22 cellular contexts compared by ENCODE assay signal in genomic region chr6:11492444-11493300, GRCh38. TPM values are rescaled to one million over a fixed set of nuclear protein-coding genes. Genes with fewer than 3 reads are reported as not detected.
DNase-seq lines count a peak whose midpoint lies in the region; ATAC-seq, FAIRE-seq and TF ChIP-seq lines count a peak whose summit lies in the region.
"Had no signal": no experiment of that assay in that cellular context is flagged by ENCODE, and none has a peak within 500 bp of the region (broad histone marks: within the 10 kb centered on the region; RNA-seq: fewer than 3 reads in every experiment).

No MANE protein-coding gene starts in this region.

- TF ChIP-seq EP300 in HepG2 (IDR thresholded peaks at IDR 0.05; ENCODE audit: low read depth in 2 of 2, low read length in 2 of 2) = no peak
- no peak for TF ChIP-seq EP300 in HepG2 (CRISPR knock-in tag; IDR thresholded peaks at IDR 0.05; ENCODE audit: borderline replicate concordance)
- no peak for TF ChIP-seq EP300 in sigmoid colon (IDR thresholded peaks at IDR 0.05)

- no peak overlapping the region for H3K27ac ChIP-seq in HepG2 (ENCODE audit: extremely low read length, insufficient read depth, low read length)
- H3K27ac ChIP-seq in right lobe of liver = no peak overlapping the region
- H3K27ac ChIP-seq in Karpas-422 (ENCODE audit: low read length) = no peak overlapping the region
- no peak overlapping the region for H3K27ac ChIP-seq in astrocyte (ENCODE audit: low read depth, low read length)
- no peak overlapping the region for H3K27ac ChIP-seq in sigmoid colon
- H3K27ac ChIP-seq in PC-9 = no peak overlapping the region
- H3K27ac ChIP-seq: cardiac muscle cell, ovary, transverse colon had no signal

- H3K4me1 ChIP-seq in HepG2 (ENCODE audit: insufficient read depth, low read length) (peaks cover 61% of the 10 kb centered on the region), right lobe of liver (peaks cover 0 to 4% (median 0%) of the 10 kb centered on the region in 4 donors), Karpas-422 (ENCODE audit: low read length) (peaks cover 42% of the 10 kb centered on the region), astrocyte (ENCODE audit: insufficient read depth, low read length) (no peaks in the 10 kb centered on the region), sigmoid colon (peaks cover 0 to 12% (median 5%) of the 10 kb centered on the region in 4 donors), PC-9 (replicated peaks; ENCODE audit: insufficient read depth) (peaks cover 12% of the 10 kb centered on the region)

- peaks cover 16% of the 10 kb centered on the region for H3K4me1 Mint-ChIP-seq in astrocyte (ENCODE audit: low read depth, unreplicated experiment)
- H3K4me1 Mint-ChIP-seq in natural killer cell treated with Interleukin-12 subunit alpha and Interleukin-12 subunit beta and Interleukin-15 and Interleukin-18, amount 100 ng/mL, for 72 hours (ENCODE audit: low read depth in 2 of 2) = peaks cover 0 to 8% of the 10 kb centered on the region in 2 donors

- DNase-seq in HepG2 (ENCODE audit: low spot score) (no peak), right lobe of liver (no peak), Karpas-422 (no peak), astrocyte (ENCODE audit: low read depth) (peak; percentile 26), sigmoid colon (no peak), PC-9 (no peak)
- DNase-seq in natural killer cell treated with Interleukin-12 subunit alpha and Interleukin-12 subunit beta and Interleukin-15 and Interleukin-18, amount 100 ng/mL, for 72 hours (ENCODE audit: low spot score) = no peak
- DNase-seq: activated CD4-positive, alpha-beta T cell treated with anti-CD3 and anti-CD28 coated beads, Interleukin-2, amount 10 ng/mL, durations not matched to agents 24 days and 14 days; activated naive CD8-positive, alpha-beta T cell treated with anti-CD3 and anti-CD28 coated beads for 36 hours; activated T-cell treated with anti-CD3 and anti-CD28 coated beads for 4 hours; effector CD4-positive, alpha-beta T cell; NCI-H1105; NCI-H2171; NK-92 treated with Interleukin-12 subunit alpha and Interleukin-12 subunit beta, amount 100 ng/mL, for 24 hours; ovary; small intestine; stimulated activated naive CD4-positive, alpha-beta T cell; T1000; transverse colon had no signal

- POLR2A ChIA-PET in HepG2 (lab: Yijun Ruan, JAX) = no interaction called here
- POLR2A ChIA-PET in PC-9 (lab: Charles Lee; ENCODE audit: unreplicated experiment) = interaction anchor here (0.6 kb wide), 1 partner anchor 59 kb away, joined by 5 read pairs; no protein-coding TSS in a partner anchor

- H3K9ac ChIP-seq in HepG2 (ENCODE audit: insufficient read depth, low read depth, low read length) = no peak overlapping the region
- H3K9ac ChIP-seq in Karpas-422 (ENCODE audit: low read length) = no peak overlapping the region
- no peak overlapping the region for H3K9ac ChIP-seq in astrocyte (ENCODE audit: low read length)

- TF ChIP-seq CTCF in HepG2 (CRISPR knock-in tag; IDR thresholded peaks at IDR 0.05) = no peak
- no peak for TF ChIP-seq CTCF in right lobe of liver (IDR thresholded peaks at IDR 0.05)
- TF ChIP-seq CTCF in astrocyte (IDR thresholded peaks at IDR 0.05; ENCODE audit: insufficient read depth, low read depth, low read length) = no peak
- no peak for TF ChIP-seq CTCF in sigmoid colon (IDR thresholded peaks at IDR 0.05)
- no peak for TF ChIP-seq CTCF in PC-9 (conservative IDR thresholded peaks at IDR 0.05)

- H2AFZ ChIP-seq in HepG2 (ENCODE audit: low read length) (peak overlapping the region; percentile 35), Karpas-422 (ENCODE audit: low read length) (no peak overlapping the region), astrocyte (ENCODE audit: low read depth, low read length) (no peak overlapping the region), PC-9 (no peak overlapping the region)

- H3K36me3 ChIP-seq in HepG2 (replicated peaks in 1 of 2; ENCODE audit: control insufficient read depth in 1 of 2, insufficient read depth in 2 of 2, low read length in 2 of 2) (no peaks in the 10 kb centered on the region), right lobe of liver (no peaks in the 10 kb centered on the region), Karpas-422 (ENCODE audit: insufficient read depth, low read length) (no peaks in the 10 kb centered on the region), astrocyte (ENCODE audit: insufficient read depth, low read length) (no peaks in the 10 kb centered on the region), sigmoid colon (no peaks in the 10 kb centered on the region), PC-9 (ENCODE audit: low read depth) (no peaks in the 10 kb centered on the region)
- H3K36me3 ChIP-seq: cardiac muscle cell, ovary, transverse colon had no signal

- no peak overlapping the region for H3K27ac Mint-ChIP-seq in astrocyte (ENCODE audit: unreplicated experiment)
- H3K27ac Mint-ChIP-seq in natural killer cell treated with Interleukin-12 subunit alpha and Interleukin-12 subunit beta and Interleukin-15 and Interleukin-18, amount 100 ng/mL, for 72 hours = no peak overlapping the region
- H3K27ac Mint-ChIP-seq: activated CD4-positive, alpha-beta T cell treated with anti-CD3 and anti-CD28 coated beads, Interleukin-2, amount 10 ng/mL, durations not matched to agents 24 days and 14 days; activated naive CD8-positive, alpha-beta T cell treated with anti-CD3 and anti-CD28 coated beads for 36 hours had no signal

- H3K9me3 ChIP-seq in HepG2 (ENCODE audit: low read length) = no peaks in the 10 kb centered on the region
- no peaks in the 10 kb centered on the region for H3K9me3 ChIP-seq in right lobe of liver
- H3K9me3 ChIP-seq in Karpas-422 (ENCODE audit: low read length) = no peaks in the 10 kb centered on the region
- H3K9me3 ChIP-seq in astrocyte (ENCODE audit: insufficient read depth, low read depth, low read length) = no peaks in the 10 kb centered on the region
- H3K9me3 ChIP-seq in sigmoid colon = no peaks in the 10 kb centered on the region
- H3K9me3 ChIP-seq in PC-9 (ENCODE audit: insufficient read depth, low read depth) = no peaks in the 10 kb centered on the region
- H3K9me3 ChIP-seq: ovary, transverse colon had no signal

- TF ChIP-seq POLR2A in HepG2 (IDR thresholded peaks at IDR 0.05; ENCODE audit: insufficient read depth in 1 of 2, low read depth in 2 of 2, low read length in 2 of 2) (no peak), right lobe of liver (IDR thresholded peaks at IDR 0.05) (no peak), sigmoid colon (IDR thresholded peaks at IDR 0.05) (no peak)

- no TSS peak for BruUV-seq in HepG2 (replicated peaks; lab: Mats Ljungman, UMichigan)
- BruUV-seq in PC-9 (replicated peaks; lab: Mats Ljungman, UMichigan) = no TSS peak

- H3K4me2 ChIP-seq in HepG2 (ENCODE audit: low read depth, low read length) = no peak overlapping the region
- H3K4me2 ChIP-seq in Karpas-422 (ENCODE audit: low read depth, low read length, poor library complexity, severe bottlenecking) = peak overlapping the region; percentile 31
- H3K4me2 ChIP-seq in astrocyte (ENCODE audit: low read length) = no peak overlapping the region
- H3K4me2 ChIP-seq in PC-9 = no peak overlapping the region

- no peak for TF ChIP-seq RAD21 in HepG2 (CRISPR knock-in tag; IDR thresholded peaks at IDR 0.05)

- H3K27me3 ChIP-seq in HepG2 (ENCODE audit: control insufficient read depth in 1 of 2, insufficient read depth in 2 of 2, low read length in 2 of 2) = no peaks in the 10 kb centered on the region
- no peaks in the 10 kb centered on the region for H3K27me3 ChIP-seq in right lobe of liver
- no peaks in the 10 kb centered on the region for H3K27me3 ChIP-seq in Karpas-422 (ENCODE audit: low read length)
- no peaks in the 10 kb centered on the region for H3K27me3 ChIP-seq in astrocyte (ENCODE audit: insufficient read depth, low read length)
- no peaks in the 10 kb centered on the region for H3K27me3 ChIP-seq in sigmoid colon
- no peaks in the 10 kb centered on the region for H3K27me3 ChIP-seq in PC-9 (ENCODE audit: insufficient read depth, low read depth)
- H3K27me3 ChIP-seq: cardiac muscle cell, ovary, transverse colon had no signal

- no peaks in the 10 kb centered on the region for H3K9me3 Mint-ChIP-seq in astrocyte (ENCODE audit: unreplicated experiment)
- no peaks in the 10 kb centered on the region for H3K9me3 Mint-ChIP-seq in natural killer cell treated with Interleukin-12 subunit alpha and Interleukin-12 subunit beta and Interleukin-15 and Interleukin-18, amount 100 ng/mL, for 72 hours
- H3K9me3 Mint-ChIP-seq: activated CD4-positive, alpha-beta T cell treated with anti-CD3 and anti-CD28 coated beads, Interleukin-2, amount 10 ng/mL, durations not matched to agents 24 days and 14 days; activated naive CD8-positive, alpha-beta T cell treated with anti-CD3 and anti-CD28 coated beads for 36 hours had no signal

- H3K4me3 ChIP-seq in HepG2 (replicated peaks in 1 of 3; ENCODE audit: insufficient read depth in 1 of 3, low read depth in 2 of 3, low read length in 3 of 3) = no peak overlapping the region
- no peak overlapping the region for H3K4me3 ChIP-seq in right lobe of liver
- no peak overlapping the region for H3K4me3 ChIP-seq in Karpas-422 (ENCODE audit: low read length)
- H3K4me3 ChIP-seq in astrocyte (ENCODE audit: insufficient read depth, low read depth, low read length) = no peak overlapping the region
- no peak overlapping the region for H3K4me3 ChIP-seq in sigmoid colon
- no peak overlapping the region for H3K4me3 ChIP-seq in PC-9
- H3K4me3 ChIP-seq: cardiac muscle cell, ovary, transverse colon had no signal

- H4K20me1 ChIP-seq in HepG2 (ENCODE audit: insufficient read depth, low read length) (no peaks in the 10 kb centered on the region), Karpas-422 (ENCODE audit: insufficient read depth, low read depth, low read length) (no peaks in the 10 kb centered on the region), astrocyte (ENCODE audit: insufficient read depth, low read length) (no peaks in the 10 kb centered on the region), PC-9 (ENCODE audit: insufficient read depth) (no peaks in the 10 kb centered on the region)

- CTCF ChIA-PET in HepG2 (lab: Yijun Ruan, JAX; ENCODE audit: low intra/inter-chr PET ratio, low total read pairs) (no interaction called here), PC-9 (lab: Charles Lee) (interaction anchor here (0.7 kb wide), 1 partner anchor 126 kb away, joined by 5 read pairs; no protein-coding TSS in a partner anchor)

- no peaks in the 10 kb centered on the region for H3K36me3 Mint-ChIP-seq in astrocyte (ENCODE audit: low read depth, unreplicated experiment)
- H3K36me3 Mint-ChIP-seq in natural killer cell treated with Interleukin-12 subunit alpha and Interleukin-12 subunit beta and Interleukin-15 and Interleukin-18, amount 100 ng/mL, for 72 hours = no peaks in the 10 kb centered on the region
- H3K36me3 Mint-ChIP-seq: activated naive CD8-positive, alpha-beta T cell treated with anti-CD3 and anti-CD28 coated beads for 36 hours had no signal

- H3K9me2 ChIP-seq in Karpas-422 (replicated peaks; ENCODE audit: insufficient read depth, low read length) (no peaks in the 10 kb centered on the region), PC-9 (ENCODE audit: insufficient read depth) (no peaks in the 10 kb centered on the region)

- intact Hi-C loops in HepG2 (cut with micrococcal nuclease; ENCODE audit: unreplicated experiment) (no loop called here), right lobe of liver (cut with DNase I) (no loop called here), sigmoid colon (cut with DNase I) (loop anchor here (10.0 kb wide), 2 partner anchors 82 to 318 kb away; no protein-coding TSS in a partner anchor), PC-9 (cut with micrococcal nuclease; ENCODE audit: unreplicated experiment) (no loop called here)

- H3K79me2 ChIP-seq in HepG2 (ENCODE audit: insufficient read depth, low read length) = no peaks in the 10 kb centered on the region
- no peaks in the 10 kb centered on the region for H3K79me2 ChIP-seq in Karpas-422 (ENCODE audit: low read length)
- H3K79me2 ChIP-seq in astrocyte (ENCODE audit: insufficient read depth, low read length) = no peaks in the 10 kb centered on the region
- no peaks in the 10 kb centered on the region for H3K79me2 ChIP-seq in PC-9 (ENCODE audit: low read depth)

- no peaks in the 10 kb centered on the region for H3K27me3 Mint-ChIP-seq in astrocyte (ENCODE audit: low read depth, unreplicated experiment)
- peaks cover 0 to 3% of the 10 kb centered on the region in 2 donors for H3K27me3 Mint-ChIP-seq in natural killer cell treated with Interleukin-12 subunit alpha and Interleukin-12 subunit beta and Interleukin-15 and Interleukin-18, amount 100 ng/mL, for 72 hours
- H3K27me3 Mint-ChIP-seq: activated naive CD8-positive, alpha-beta T cell treated with anti-CD3 and anti-CD28 coated beads for 36 hours had no signal

- FAIRE-seq in HepG2 (lab: Jason Lieb, UNC) (no peak), astrocyte (lab: Jason Lieb, UNC) (no peak)
- FAIRE-seq: A204.1, small intestine had no signal

- H3F3A ChIP-seq in PC-9 (ENCODE audit: insufficient read depth, low read depth) = no peaks in the 10 kb centered on the region; the same call in 1 of the 2 replicates

- in situ Hi-C loops in HepG2 (cut with HindIII; ENCODE audit: extremely low pct_ligation_motif_present, low pct_unique_long_range_greater_than_20kb) = loop anchor here (10.0 kb wide), 2 partner anchors 128 to 538 kb away; no protein-coding TSS in a partner anchor

- ATAC-seq in HepG2 (no peak), right lobe of liver (no peak), GM18502 (IDR thresholded peaks at IDR 0.05; ENCODE audit: poor library complexity, unreplicated experiment) (no peak)
- no peak for ATAC-seq in natural killer cell treated with Interleukin-12 subunit alpha and Interleukin-12 subunit beta and Interleukin-15 and Interleukin-18, amount 100 ng/mL, for 72 hours

- WGBS in HepG2 (ENCODE audit: low lambda C conversion rate) = 98% methylated on average over 11 of the region's 11 CpGs
- 98% methylated on average over 10 of the region's 11 CpGs for WGBS in right lobe of liver (ENCODE audit: insufficient coverage, low coverage, low lambda C conversion rate, missing lambda C conversion rate)
- WGBS in sigmoid colon, 2 donors = 88 to 89% methylated on average over 11 of the region's 11 CpGs

- H3K4me3 Mint-ChIP-seq in astrocyte (ENCODE audit: unreplicated experiment) = no peak overlapping the region
- H3K4me3 Mint-ChIP-seq in natural killer cell treated with Interleukin-12 subunit alpha and Interleukin-12 subunit beta and Interleukin-15 and Interleukin-18, amount 100 ng/mL, for 72 hours = no peak overlapping the region
- H3K4me3 Mint-ChIP-seq: activated CD4-positive, alpha-beta T cell treated with anti-CD3 and anti-CD28 coated beads, Interleukin-2, amount 10 ng/mL, durations not matched to agents 24 days and 14 days; activated naive CD8-positive, alpha-beta T cell treated with anti-CD3 and anti-CD28 coated beads for 36 hours had no signal

RNA-seq across cellular contexts. Expression of gene TMEM170B, which starts 44.9 kb away (rescaled TPM):
- total RNA-seq in HepG2 (2016; rRNA removed; fragmentation: Illumina TruSeq; extraction: Trizol) = 9.4 and 14.3 TPM in 2 replicates
- total RNA-seq in HepG2 (2016; cell fraction: cytosol; rRNA removed; fragmentation: Illumina TruSeq; extraction: Trizol; ENCODE audit: low read depth) = 1.4 and 1.6 TPM in 2 replicates
- total RNA-seq in HepG2 (2016; cell fraction: insoluble cytoplasmic fraction; rRNA removed; fragmentation: Illumina TruSeq; extraction: Trizol) = 9.0 and 13.6 TPM in 2 replicates
- 7.9 and 8.7 TPM in 2 replicates for total RNA-seq in HepG2 (2016; cell fraction: membrane; rRNA removed; fragmentation: Illumina TruSeq; extraction: Trizol)
- 9.9 and 10.4 TPM in 2 replicates for total RNA-seq in HepG2 (2016; cell fraction: nucleus; rRNA removed; fragmentation: Illumina TruSeq; extraction: Trizol)
- polyA plus RNA-seq in HepG2 (2011; rRNA removed) = 3.3 and 3.6 TPM in 2 replicates
- polyA plus RNA-seq in HepG2 (2011; cell fraction: cytosol; rRNA removed) = 1.2 and 2.6 TPM in 2 replicates
- 1.1 and 2.2 TPM in 2 replicates for polyA plus RNA-seq in HepG2 (2011; cell fraction: nucleus; rRNA removed)
- polyA plus RNA-seq in HepG2 (2012) = 7.5 and 8.3 TPM in 2 replicates
- 1.3 and 1.4 TPM in 2 replicates for polyA plus RNA-seq in HepG2 (2016; cell fraction: cytosol; fragmentation: Illumina TruSeq; extraction: Trizol; ENCODE audit: low read depth)
- 10.8 and 11.9 TPM in 2 replicates for polyA plus RNA-seq in HepG2 (2016; cell fraction: insoluble cytoplasmic fraction; fragmentation: Illumina TruSeq; extraction: Trizol; ENCODE audit: low read depth)
- 4.8 and 5.2 TPM in 2 replicates for polyA plus RNA-seq in HepG2 (2016; cell fraction: membrane; fragmentation: Illumina TruSeq; extraction: Trizol; ENCODE audit: low read depth)
- polyA plus RNA-seq in HepG2 (2016; cell fraction: nucleus; fragmentation: Illumina TruSeq; extraction: Trizol; ENCODE audit: insufficient read depth, low read depth) = 9.8 and 9.9 TPM in 2 replicates
- 2.0 and 5.2 TPM in 2 replicates for polyA minus RNA-seq in HepG2 (2011; rRNA and poly(A)+ RNA removed; ENCODE audit: low replicate concordance)
- polyA minus RNA-seq in HepG2 (2011; cell fraction: cytosol; rRNA and poly(A)+ RNA removed) = 7.0 and 10.9 TPM in 2 replicates
- 9.0 and 12.9 TPM in 2 replicates for polyA minus RNA-seq in HepG2 (2011; cell fraction: nucleus; rRNA and poly(A)+ RNA removed)
- total RNA-seq in right lobe of liver = 1 to 10 TPM; 3.6 to 6.7 (median 5.0) TPM
- 0.36 and 2.4 TPM in 2 replicates for total RNA-seq in Karpas-422 (2014; rRNA removed; shearing (Covaris generic); ENCODE audit: low replicate concordance)
- total RNA-seq in astrocyte = 1.5 and 2.5 TPM in 2 replicates
- total RNA-seq in sigmoid colon = 10 to 100 TPM in 3 of 4 donors, 1 to 10 TPM in 1; 8.7 to 11.0 (median 10.4) TPM
- 1 to 10 TPM in 2 of 3 donors, under 1 TPM in 1; 0.92 to 1.2 (median 1.0) TPM for polyA plus RNA-seq in sigmoid colon
- 3.5 and 3.9 TPM in 2 replicates for total RNA-seq in PC-9 (2021)
- 1 to 10 TPM; 1.4 to 1.6 TPM for total RNA-seq in natural killer cell treated with Interleukin-12 subunit alpha and Interleukin-12 subunit beta and Interleukin-15 and Interleukin-18, amount 100 ng/mL, for 72 hours
